ENCODE assay signal across 15 cellular contexts in the genomic region with DNA sequence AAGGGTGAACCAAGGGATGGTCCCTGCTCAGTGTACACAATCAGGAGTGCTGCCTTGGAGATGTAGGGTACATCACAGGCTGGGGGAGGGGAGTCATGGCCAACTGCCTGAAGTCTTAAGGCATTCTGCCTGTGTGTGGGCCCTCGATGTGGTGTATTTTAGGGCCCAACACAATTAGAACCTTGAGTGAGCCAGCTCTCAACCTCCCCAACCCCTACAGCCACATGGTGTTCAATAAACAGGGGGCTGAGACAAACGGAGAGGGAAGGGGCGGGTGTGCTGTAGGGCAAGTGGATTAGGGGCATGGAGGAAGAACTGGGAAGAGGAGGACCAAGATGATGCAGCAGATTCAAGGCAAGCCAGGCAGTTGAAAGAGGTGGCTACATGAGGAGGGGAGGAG. TPM values are rescaled to one million over a fixed set of nuclear protein-coding genes. Genes with fewer than 3 reads are reported as not detected.
DNase-seq lines count a peak whose midpoint lies in the region; ATAC-seq and TF ChIP-seq lines count a peak whose summit lies in the region.
"Had no signal": no experiment of that assay in that cellular context is flagged by ENCODE, and none has a peak within 500 bp of the region (broad histone marks: within the 10 kb centered on the region; RNA-seq: fewer than 3 reads in every experiment).

No MANE protein-coding gene starts in this region.

- H3K4me3 Mint-ChIP-seq in osteocyte (ENCODE audit: unreplicated experiment), result no peak overlapping the region
- H3K4me3 Mint-ChIP-seq: activated T-cell treated with anti-CD3 and anti-CD28 coated beads, Interleukin-2, amount 50 U/mL, for 72 hours had no signal

- H2AFZ ChIP-seq in DND-41 (ENCODE audit: low read depth, low read length) (no peak overlapping the region; the same call in 1 of the 2 replicates), OCI-LY1 (ENCODE audit: low read length) (no peak overlapping the region)

- H3K9ac ChIP-seq in DND-41 (ENCODE audit: low read depth, low read length) (no peak overlapping the region), OCI-LY1 (ENCODE audit: low read length) (no peak overlapping the region)

- H3K4me1 Mint-ChIP-seq in osteocyte (ENCODE audit: unreplicated experiment), result peaks cover 36% of the 10 kb centered on the region

- H3K9me3 ChIP-seq in DND-41 (ENCODE audit: insufficient read depth, low read length, severe bottlenecking) (no peaks in the 10 kb centered on the region), OCI-LY1 (ENCODE audit: low read length) (no peaks in the 10 kb centered on the region), WERI-Rb-1 (ENCODE audit: severe bottlenecking) (no peaks in the 10 kb centered on the region)

- H3K4me1 ChIP-seq in DND-41 (ENCODE audit: insufficient read depth, low read length), result peaks cover 35% of the 10 kb centered on the region
- peaks cover 28% of the 10 kb centered on the region for H3K4me1 ChIP-seq in OCI-LY1 (ENCODE audit: insufficient read depth, low read length, severe bottlenecking)

- H3K9me3 Mint-ChIP-seq in osteocyte (ENCODE audit: unreplicated experiment), result no peaks in the 10 kb centered on the region
- H3K9me3 Mint-ChIP-seq: activated T-cell treated with anti-CD3 and anti-CD28 coated beads, Interleukin-2, amount 50 U/mL, for 72 hours had no signal

- ATAC-seq in DND-41 (ENCODE audit: insufficient read depth, low read depth) (no peak), GM21367 (IDR thresholded peaks at IDR 0.05; ENCODE audit: unreplicated experiment) (no peak), GM18520 (IDR thresholded peaks at IDR 0.05; ENCODE audit: unreplicated experiment) (no peak)
- ATAC-seq: activated T-cell treated with anti-CD3 and anti-CD28 coated beads, Interleukin-2, amount 50 U/mL, for 72 hours; GM12878 had no signal

- H3K4me3 ChIP-seq in DND-41 (ENCODE audit: low read depth in 1 of 2, low read length in 2 of 2) (no peak overlapping the region), OCI-LY1 (ENCODE audit: low read depth, low read length, poor library complexity, severe bottlenecking) (no peak overlapping the region), WERI-Rb-1 (ENCODE audit: low read depth, low read length) (no peak overlapping the region)
- H3K4me3 ChIP-seq: GM12878 had no signal

- no peaks in the 10 kb centered on the region for H3K27me3 Mint-ChIP-seq in osteocyte (ENCODE audit: unreplicated experiment)

- no peaks in the 10 kb centered on the region for H3K79me2 ChIP-seq in DND-41 (ENCODE audit: insufficient read depth, low read length)
- H3K79me2 ChIP-seq in OCI-LY1 (ENCODE audit: insufficient read depth, low read length), result no peaks in the 10 kb centered on the region

- H3K27ac ChIP-seq in DND-41 (ENCODE audit: low read length) (peak overlapping the region; percentile 1; the same call in 1 of the 2 replicates), OCI-LY1 (ENCODE audit: low read depth, low read length, poor library complexity, severe bottlenecking) (peak overlapping the region; percentile 71), WERI-Rb-1 (no peak overlapping the region)

- no peak for TF ChIP-seq CTCF in DND-41 (IDR thresholded peaks at IDR 0.05; ENCODE audit: borderline replicate concordance, extremely low read depth, low read length, poor library complexity, severe bottlenecking)
- no peak for TF ChIP-seq CTCF in OCI-LY1 (IDR thresholded peaks at IDR 0.05; ENCODE audit: low read length)
- no peak for TF ChIP-seq CTCF in osteocyte (IDR thresholded peaks at IDR 0.05)
- TF ChIP-seq CTCF in WERI-Rb-1 (IDR thresholded peaks at IDR 0.05; ENCODE audit: low read depth, low read length), result no peak

- H3F3A ChIP-seq in OCI-LY1 (ENCODE audit: insufficient read depth, low read length), result peaks cover 18% of the 10 kb centered on the region; the same call in 1 of the 2 replicates

- H3K4me2 ChIP-seq in DND-41 (ENCODE audit: insufficient read depth, low read length) (no peak overlapping the region), OCI-LY1 (ENCODE audit: low read length) (no peak overlapping the region)

- DNase-seq in DND-41 (no peak), ecto neural progenitor cell (ENCODE audit: low spot score) (peak; percentile 53), osteocyte (ENCODE audit: extremely low spot score, unreplicated experiment) (no peak), WERI-Rb-1 (no peak), T-helper 2 cell (no peak)
- DNase-seq: activated T-cell treated with anti-CD3 and anti-CD28 coated beads, Interleukin-2, amount 50 U/mL, for 72 hours; DMS153; kidney glomerular epithelial cell; stimulated activated CD4-positive, alpha-beta T cell treated with anti-CD3 and anti-CD28 coated beads, Interleukin-1b, Interleukin-23, amount 100 ng/mL, for 48 hours had no signal

- H3K36me3 ChIP-seq in DND-41 (ENCODE audit: insufficient read depth, low read length) (no peaks in the 10 kb centered on the region), OCI-LY1 (ENCODE audit: insufficient read depth, low read length) (peaks cover 22% of the 10 kb centered on the region), WERI-Rb-1 (no peaks in the 10 kb centered on the region)

- no peaks in the 10 kb centered on the region for H3K36me3 Mint-ChIP-seq in osteocyte (ENCODE audit: unreplicated experiment)

- H4K20me1 ChIP-seq in DND-41 (ENCODE audit: insufficient read depth, low read length) (no peaks in the 10 kb centered on the region), OCI-LY1 (ENCODE audit: insufficient read depth, low read length) (no peaks in the 10 kb centered on the region)

- H3K9me2 ChIP-seq in OCI-LY1 (ENCODE audit: low read depth, low read length), result no peaks in the 10 kb centered on the region

- peak overlapping the region; percentile 95 for H3K27ac Mint-ChIP-seq in osteocyte (ENCODE audit: unreplicated experiment)
- H3K27ac Mint-ChIP-seq: activated T-cell treated with anti-CD3 and anti-CD28 coated beads, Interleukin-2, amount 50 U/mL, for 72 hours had no signal

- H3K27me3 ChIP-seq in DND-41 (ENCODE audit: insufficient read depth, low read length, poor library complexity), result no peaks in the 10 kb centered on the region
- H3K27me3 ChIP-seq in OCI-LY1 (ENCODE audit: insufficient read depth, low read length), result no peaks in the 10 kb centered on the region
- no peaks in the 10 kb centered on the region for H3K27me3 ChIP-seq in WERI-Rb-1 (ENCODE audit: insufficient read depth, low read depth, severe bottlenecking)

RNA-seq across cellular contexts. Expression of a gene that starts 8.6 kb away (rescaled TPM):
- 348 and 351 TPM in 2 replicates for total RNA-seq in osteocyte

RNA-seq across cellular contexts. Expression of a gene that starts 20.0 kb away (rescaled TPM):
- 0.32 and 0.50 TPM in 2 replicates for total RNA-seq in osteocyte
- total RNA-seq: fibroblast of villous mesenchyme, RPMI7951 had no signal

RNA-seq across cellular contexts. Expression of a gene that starts 31.4 kb away (rescaled TPM):
- total RNA-seq in osteocyte, result 0.73 and 1.0 TPM in 2 replicates
- total RNA-seq: fibroblast of villous mesenchyme had no signal

RNA-seq across cellular contexts. Expression of a gene that starts 47.1 kb away (rescaled TPM):
- 56.7 and 58.8 TPM in 2 replicates for total RNA-seq in osteocyte

RNA-seq across cellular contexts. Expression of a gene that starts 47.7 kb away (rescaled TPM):
- 32.5 and 34.5 TPM in 2 replicates for total RNA-seq in osteocyte
